19 cellular contexts compared by ENCODE assay signal in genomic region chr7:155713382-155713781, GRCh38.
A peak's percentile ranks its signal among the peaks of the same experiment; 100 is the strongest.
DNase-seq lines count a peak whose midpoint lies in the region; ATAC-seq and FAIRE-seq lines count a peak whose summit lies in the region.
"Had no signal": no experiment of that assay in that cellular context is flagged by ENCODE, and none has a peak within 500 bp of the region (broad histone marks: within the 10 kb centered on the region; RNA-seq: fewer than 3 reads in every experiment).

No MANE protein-coding gene starts in this region.

- H3K4me1 ChIP-seq in small intestine (ENCODE audit: control insufficient read depth in 2 of 2, insufficient read depth in 1 of 2, low read depth in 1 of 2, low read length in 1 of 2): peaks cover 0 to 11% of the 10 kb centered on the region in 2 donors

- no peak overlapping the region for H3K27ac ChIP-seq in small intestine (ENCODE audit: low read depth in 1 of 2, low read length in 1 of 2)
- H3K27ac ChIP-seq: HL-60, KMS-11, vagina had no signal

- 49 to 63% (median 58%) methylated on average over 10 of the region's 10 CpGs for WGBS in small intestine, 3 donors

- peak overlapping the region; percentile 91 for H3K27ac Mint-ChIP-seq in T-helper 17 cell

- FAIRE-seq in small intestine (lab: Jason Lieb, UNC): no peak
- FAIRE-seq: astrocyte had no signal

- H3K36me3 ChIP-seq in H7 (replicated peaks; ENCODE audit: control insufficient read depth, insufficient read depth, low read length): peaks cover 8% of the 10 kb centered on the region
- peaks cover 12 to 19% of the 10 kb centered on the region in 2 donors for H3K36me3 ChIP-seq in small intestine (ENCODE audit: control insufficient read depth in 2 of 2, insufficient read depth in 2 of 2, low read length in 2 of 2)

- peaks cover 37% of the 10 kb centered on the region for H3K4me1 Mint-ChIP-seq in T-helper 17 cell

- H3K36me3 Mint-ChIP-seq in T-helper 17 cell (ENCODE audit: low read depth): peaks cover 21% of the 10 kb centered on the region

- ATAC-seq in T-helper 17 cell (no peak), HG02885 (IDR thresholded peaks at IDR 0.05; ENCODE audit: poor library complexity, unreplicated experiment) (no peak)
- ATAC-seq: naive thymus-derived CD8-positive, alpha-beta T cell; sciatic nerve had no signal

- DNase-seq in H7: peak; percentile 62
- no peak for DNase-seq in T-helper 17 cell
- peak; percentile 31 for DNase-seq in iPS-NIHi7 (ENCODE audit: extremely low spot score)
- DNase-seq in small intestine: peak; percentile 48
- no peak for DNase-seq in stimulated activated CD4-positive, alpha-beta T cell treated with anti-CD3 and anti-CD28 coated beads, Interleukin-4, amount 100 ng/mL, for 1 hour
- no peak for DNase-seq in midbrain (lab: John Stamatoyannopoulos, UW)
- DNase-seq: activated CD4-positive, alpha-beta T cell treated with anti-CD3 and anti-CD28 coated beads, Interleukin-2, amount 50 U/mL, for 4 hours; activated gamma-delta T cell; dermis blood vessel endothelial cell; naive thymus-derived CD8-positive, alpha-beta T cell; NCI-H1105 treated with DMSO at 0.1 percent for 48 hours; stimulated activated naive CD4-positive, alpha-beta T cell; T-helper 9 cell had no signal

- no peak overlapping the region for H3K4me3 Mint-ChIP-seq in T-helper 17 cell

- H3K9me3 ChIP-seq in T-helper 17 cell (ENCODE audit: control insufficient read depth, low read length, poor library complexity, severe bottlenecking): no peaks in the 10 kb centered on the region
- H3K9me3 ChIP-seq in small intestine (ENCODE audit: control insufficient read depth, low read depth): no peaks in the 10 kb centered on the region
- H3K9me3 ChIP-seq: vagina had no signal

- no peaks in the 10 kb centered on the region for H3K27me3 Mint-ChIP-seq in T-helper 17 cell
- H3K27me3 Mint-ChIP-seq: naive thymus-derived CD8-positive, alpha-beta T cell had no signal

- H3K27me3 ChIP-seq in H7 (ENCODE audit: control insufficient read depth, insufficient read depth, low read length): no peaks in the 10 kb centered on the region
- no peaks in the 10 kb centered on the region for H3K27me3 ChIP-seq in small intestine (ENCODE audit: control insufficient read depth in 2 of 2, insufficient read depth in 2 of 2, low read length in 2 of 2)
- H3K27me3 ChIP-seq: vagina had no signal

- H3K4me3 ChIP-seq in H7 (ENCODE audit: insufficient read depth, low read depth, low read length): no peak overlapping the region
- no peak overlapping the region for H3K4me3 ChIP-seq in small intestine (ENCODE audit: low read depth in 1 of 2, low read length in 2 of 2)
- H3K4me3 ChIP-seq: vagina had no signal

Comparison
In these comparisons a context has a peak if more than half of its experiments do, and no peak if none do; other contexts are left out.
1. DNase-seq: peak in H7 (single experiment), iPS-NIHi7 (single experiment) and small intestine (single experiment); none in T-helper 17 cell (0 of 3), stimulated activated CD4-positive, alpha-beta T cell treated with anti-CD3 and anti-CD28 coated beads, Interleukin-4, amount 100 ng/mL, for 1 hour (single experiment) and midbrain (single experiment).